In the genomic region with DNA sequence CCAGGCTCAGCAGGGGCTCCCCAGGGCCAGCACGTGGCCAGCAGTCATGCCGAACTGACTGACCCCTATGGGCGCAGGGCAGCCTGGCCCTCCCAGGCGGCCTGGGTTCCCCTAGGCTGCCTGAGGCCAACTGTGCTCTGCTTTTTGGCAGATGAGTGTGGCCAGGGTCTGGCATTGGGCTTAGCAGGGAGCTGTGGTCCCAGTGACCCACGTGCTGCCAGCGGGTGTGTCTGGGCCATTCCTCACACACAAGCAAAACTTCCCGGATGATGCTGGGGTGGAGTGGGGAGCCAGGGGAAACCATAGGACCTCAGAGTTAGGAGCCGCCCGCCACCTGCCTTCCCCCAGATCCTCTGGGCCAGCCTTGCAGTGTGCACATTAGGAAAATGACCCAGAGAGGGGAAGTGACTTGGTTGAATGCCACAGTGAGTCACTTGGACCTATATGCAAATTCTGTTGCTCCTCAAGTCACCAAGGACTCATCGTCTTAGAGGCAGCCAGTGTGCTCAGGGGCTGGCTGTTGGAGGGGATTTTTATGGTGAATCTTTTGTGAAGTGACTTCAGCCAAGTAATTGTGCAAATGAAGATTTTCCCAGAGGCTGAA, we compare ENCODE assay signal across 8 cellular contexts. TPM values are rescaled to one million over a fixed set of nuclear protein-coding genes. Genes with fewer than 3 reads are reported as not detected.
DNase-seq lines count a peak whose midpoint lies in the region; ATAC-seq, FAIRE-seq and TF ChIP-seq lines count a peak whose summit lies in the region.

No MANE protein-coding gene starts in this region.

- peaks cover 0 to 7% of the 10 kb centered on the region in 2 donors for H3K4me1 ChIP-seq in breast epithelium
- H3K4me1 ChIP-seq in body of pancreas, result peaks cover 18% of the 10 kb centered on the region
- no peaks in the 10 kb centered on the region for H3K4me1 ChIP-seq in pancreas
- H3K4me1 ChIP-seq in ascending aorta, result peaks cover 4 to 11% of the 10 kb centered on the region in 2 donors

- intact Hi-C loops in MCF 10A (cut with micrococcal nuclease) (no loop called here), breast epithelium (cut with DNase I; ENCODE audit: low total_unique reads) (no loop called here), body of pancreas (cut with DNase I) (no loop called here), pancreas (cut with DNase I) (no loop called here), ascending aorta (cut with DNase I) (no loop called here)

- POLR2A ChIA-PET in MCF 10A (lab: Yijun Ruan, JAX), result no interaction called here

- H3K27me3 ChIP-seq in breast epithelium (no peaks in the 10 kb centered on the region), body of pancreas (no peaks in the 10 kb centered on the region), pancreas (no peaks in the 10 kb centered on the region), ascending aorta (no peaks in the 10 kb centered on the region)

- H3K4me3 ChIP-seq in breast epithelium, result no peak overlapping the region
- no peak overlapping the region for H3K4me3 ChIP-seq in NB4 (ENCODE audit: low read depth, low read length)
- no peak overlapping the region for H3K4me3 ChIP-seq in body of pancreas
- no peak overlapping the region for H3K4me3 ChIP-seq in pancreas
- no peak overlapping the region for H3K4me3 ChIP-seq in ascending aorta

- no peak for TF ChIP-seq POLR2A in breast epithelium (IDR thresholded peaks at IDR 0.05)
- TF ChIP-seq POLR2A in NB4 (IDR thresholded peaks at IDR 0.05; ENCODE audit: extremely low read depth, insufficient read length), result no peak
- TF ChIP-seq POLR2A in body of pancreas (IDR thresholded peaks at IDR 0.05), result no peak

- ATAC-seq in HG02571 (IDR thresholded peaks at IDR 0.05; ENCODE audit: unreplicated experiment) (peak; percentile 76), body of pancreas (peak; percentile 7), pancreas (peak in 3 of 4 donors; percentile 17 to 41 (median 36))

- 77 to 85% methylated on average over 4 to 9 of the region's 10 CpGs for WGBS in body of pancreas, 2 donors
- WGBS in pancreas, 2 donors, result 87 to 88% methylated on average over 10 of the region's 10 CpGs

- no peak overlapping the region for H3K4me3 Mint-ChIP-seq in MCF 10A (ENCODE audit: unreplicated experiment)

- H3K36me3 Mint-ChIP-seq in MCF 10A (ENCODE audit: insufficient read depth, unreplicated experiment), result no peaks in the 10 kb centered on the region

- H3K36me3 ChIP-seq in breast epithelium (no peaks in the 10 kb centered on the region), body of pancreas (replicated peaks in 1 of 2; ENCODE audit: insufficient read depth in 1 of 2, low read depth in 2 of 2) (no peaks in the 10 kb centered on the region), pancreas (no peaks in the 10 kb centered on the region), ascending aorta (no peaks in the 10 kb centered on the region)

- no peak for FAIRE-seq in pancreas (lab: Jason Lieb, UNC)

- no peaks in the 10 kb centered on the region for H3K9me3 Mint-ChIP-seq in MCF 10A (ENCODE audit: unreplicated experiment)

- H3K9me3 ChIP-seq in breast epithelium (no peaks in the 10 kb centered on the region), body of pancreas (no peaks in the 10 kb centered on the region), pancreas (no peaks in the 10 kb centered on the region), ascending aorta (no peaks in the 10 kb centered on the region)

- no peak for TF ChIP-seq CTCF in MCF 10A (IDR thresholded peaks at IDR 0.05; ENCODE audit: unreplicated experiment)
- no peak for TF ChIP-seq CTCF in breast epithelium (IDR thresholded peaks at IDR 0.05)
- TF ChIP-seq CTCF in NB4 (IDR thresholded peaks at IDR 0.05; ENCODE audit: low read depth, low read length), result no peak
- no peak for TF ChIP-seq CTCF in body of pancreas (IDR thresholded peaks at IDR 0.05)
- TF ChIP-seq CTCF in pancreas (IDR thresholded peaks at IDR 0.05), result no peak
- TF ChIP-seq CTCF in ascending aorta (IDR thresholded peaks at IDR 0.05), result no peak

- DNase-seq in MCF 10A (ENCODE audit: unreplicated experiment) (peak; percentile 30), breast epithelium (ENCODE audit: low spot score in 2 of 2) (no peak), NB4 (ENCODE audit: low read depth) (peak; percentile 90), body of pancreas (peak in 1 of 4 donors; percentile 55), pancreas (peak in 1 of 6 donors; percentile 32), ascending aorta (ENCODE audit: low spot score in 2 of 2) (no peak), COR-L47 (lab: John Stamatoyannopoulos, UW) (no peak)

- no peak overlapping the region for H3K27ac Mint-ChIP-seq in MCF 10A (ENCODE audit: low read depth, unreplicated experiment)

- CTCF ChIA-PET in MCF 10A (lab: Yijun Ruan, JAX), result interaction anchor here (2.3 kb wide), 1 partner anchor 88 kb away, joined by 13 read pairs; no protein-coding TSS in a partner anchor

- no TSS peak for BruUV-seq in MCF 10A (replicated peaks; lab: Mats Ljungman, UMichigan)

- H3K27ac ChIP-seq in breast epithelium (peak overlapping the region in 1 of 2 donors; percentile 52), body of pancreas (peak overlapping the region in 2 of 4 donors; percentile 24 to 43), pancreas (peak overlapping the region in 1 of 4 donors; percentile 42), ascending aorta (no peak overlapping the region)

- peaks cover 15% of the 10 kb centered on the region for H3K4me1 Mint-ChIP-seq in MCF 10A (ENCODE audit: insufficient read depth, unreplicated experiment)

- H3K27me3 Mint-ChIP-seq in MCF 10A (ENCODE audit: insufficient read depth, unreplicated experiment), result no peaks in the 10 kb centered on the region

RNA-seq across cellular contexts. Expression of a gene that starts 6.6 kb away (rescaled TPM):
- total RNA-seq in MCF 10A (2022) (0.96 and 1.4 TPM in 2 replicates), breast epithelium (1 to 10 TPM; 1.8 to 4.3 (median 3.4) TPM), body of pancreas (10 to 100 TPM in 1 of 2 donors, 1 to 10 TPM in 1; 2.1 to 19.4 TPM), pancreas (1 to 10 TPM in 4 of 6 donors, under 1 TPM in 2; 0.85 to 2.7 (median 1.3) TPM), ascending aorta (14.7 TPM)
- polyA plus RNA-seq in pancreas, result 10 to 100 TPM in 1 of 2 donors, 1 to 10 TPM in 1; 3.6 to 10.4 TPM

Comparison
In these comparisons a context has a peak if more than half of its experiments do, and no peak if none do; other contexts are left out.
1. DNase-seq: peak in MCF 10A (single experiment) and NB4 (single experiment); none in breast epithelium (0 of 2), ascending aorta (0 of 2) and COR-L47 (single experiment).
2. ATAC-seq: peak in every context shown above with its lines; median percentile 76 in HG02571; 36 in pancreas; 7 in body of pancreas.